25 cellular contexts compared by ENCODE assay signal in genomic region chr9:86112057-86112456, GRCh38.
"Had no signal": no experiment of that assay in that cellular context is flagged by ENCODE, and none has a peak within 500 bp of the region (broad histone marks: within the 10 kb centered on the region; RNA-seq: fewer than 3 reads in every experiment).

No MANE protein-coding gene starts in this region.

- H3K4me3 ChIP-seq: MG63, SJSA1, SK-N-MC had no signal

- H3K27ac ChIP-seq: HL-60, SJSA1, SK-N-MC had no signal

- H3K27me3 ChIP-seq: MG63, SJSA1 had no signal

- H3K36me3 ChIP-seq: MG63, SJSA1 had no signal

- DNase-seq: Karpas-422, KG1, MG63, NCI-H1092, NCI-H1105 treated with DMSO at 0.1 percent for 48 hours, NCI-H1417 treated with DMSO at 0.1 percent for 48 hours, NCI-H146, NCI-H1694 treated with DMSO at 0.1 percent for 48 hours, NCI-H1930, NCI-H2081 treated with DMSO at 0.1 percent for 48 hours, NCI-H2171, NCI-H226, NCI-H446, NCI-H510A, NCI-H524 treated with DMSO at 0.1 percent for 48 hours, NCI-H69, NCI-H774, Right ventricle myocardium superior, RPMI8226, SIG-M5 had no signal

- H3K9me3 ChIP-seq: MG63, SJSA1 had no signal

- FAIRE-seq: HTR-8/SVneo, RCC 7860 had no signal
